ENCODE assay signal across 8 cellular contexts in the genomic region with DNA sequence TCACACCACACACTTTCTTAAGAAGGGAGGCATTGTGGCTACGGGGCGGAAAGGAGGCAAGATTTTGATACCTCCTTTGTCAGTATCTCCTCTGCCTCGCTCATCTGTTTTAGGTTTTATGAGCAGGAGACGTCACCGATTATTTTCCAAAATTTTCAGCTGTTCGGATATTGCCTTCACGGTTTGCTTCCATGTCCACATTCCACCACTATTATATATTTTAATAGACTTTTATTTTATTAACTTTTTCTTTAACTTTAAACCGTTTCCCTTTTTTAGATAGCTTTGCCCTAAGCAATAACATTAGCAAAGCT. TPM values are rescaled to one million over a fixed set of nuclear protein-coding genes. Genes with fewer than 3 reads are reported as not detected.
DNase-seq lines count a peak whose midpoint lies in the region; ATAC-seq and TF ChIP-seq lines count a peak whose summit lies in the region.

No MANE protein-coding gene starts in this region.

- no peaks in the 10 kb centered on the region for H3K9me2 ChIP-seq in DOHH2 (replicated peaks; ENCODE audit: control insufficient read depth, low read length)

- H2BK12ac ChIP-seq in trophoblast cell (ENCODE audit: low read length), result peak overlapping the region; percentile 76

- peak overlapping the region; percentile 65 for H3K4ac ChIP-seq in trophoblast cell (ENCODE audit: low read depth, low read length)

- H3K4me1 ChIP-seq in DOHH2 (ENCODE audit: control insufficient read depth, low read length) (peaks cover 18% of the 10 kb centered on the region), SJCRH30 (peaks cover 5% of the 10 kb centered on the region), esophagus (ENCODE audit: control insufficient read depth in 2 of 2, insufficient read depth in 2 of 2, low read length in 1 of 2) (peaks cover 0 to 6% of the 10 kb centered on the region in 2 donors), trophoblast cell (ENCODE audit: control insufficient read depth in 1 of 2, insufficient read depth in 2 of 2, low read length in 2 of 2) (peaks cover 18 to 25% of the 10 kb centered on the region in 2 experiments)

- no peak overlapping the region for H3K27ac ChIP-seq in DOHH2 (ENCODE audit: low read depth, low read length)
- H3K27ac ChIP-seq in SJCRH30, result peak overlapping the region; percentile 86
- peak overlapping the region; percentile 77 to 80 for H3K27ac ChIP-seq in esophagus (ENCODE audit: low read depth in 2 of 2, low read length in 1 of 2)
- H3K27ac ChIP-seq in trophoblast cell (ENCODE audit: low read depth, low read length), result peak overlapping the region; percentile 70

- H3K36me3 ChIP-seq in DOHH2 (ENCODE audit: control insufficient read depth, low read length) (no peaks in the 10 kb centered on the region), SJCRH30 (no peaks in the 10 kb centered on the region), esophagus (ENCODE audit: control insufficient read depth in 2 of 2, insufficient read depth in 2 of 2, low read length in 1 of 2) (no peaks in the 10 kb centered on the region), trophoblast cell (ENCODE audit: control insufficient read depth in 1 of 2, insufficient read depth in 2 of 2, low read length in 2 of 2) (no peaks in the 10 kb centered on the region)

- H2AFZ ChIP-seq in trophoblast cell (ENCODE audit: insufficient read depth, low read length, poor library complexity), result peak overlapping the region; percentile 90

- H3K18ac ChIP-seq in trophoblast cell (ENCODE audit: low read length), result peak overlapping the region; percentile 99

- H2BK120ac ChIP-seq in trophoblast cell (ENCODE audit: insufficient read depth, low read length, poor library complexity), result peak overlapping the region; percentile 85

- H3K79me2 ChIP-seq in DOHH2 (ENCODE audit: control insufficient read depth, low read length) (no peaks in the 10 kb centered on the region), trophoblast cell (ENCODE audit: control insufficient read depth, insufficient read depth, low read length, poor library complexity) (peaks cover 5% of the 10 kb centered on the region)

- H4K20me1 ChIP-seq in DOHH2 (ENCODE audit: control insufficient read depth, insufficient read depth, low read depth, low read length), result no peaks in the 10 kb centered on the region

- H4K8ac ChIP-seq in trophoblast cell (ENCODE audit: low read depth, low read length), result peak overlapping the region; percentile 98

- H3K4me2 ChIP-seq in DOHH2 (ENCODE audit: low read length) (peak overlapping the region; percentile 74), trophoblast cell (ENCODE audit: low read length) (peak overlapping the region; percentile 81)

- no peak overlapping the region for H3K23ac ChIP-seq in trophoblast cell (ENCODE audit: low read length)

- H3K14ac ChIP-seq in trophoblast cell (ENCODE audit: low read length), result peak overlapping the region; percentile 93

- H4K12ac ChIP-seq in trophoblast cell (ENCODE audit: low read depth, low read length), result peak overlapping the region; percentile 99

- H3F3A ChIP-seq in DOHH2 (ENCODE audit: control insufficient read depth, insufficient read depth), result no peaks in the 10 kb centered on the region

- H2BK5ac ChIP-seq in trophoblast cell (ENCODE audit: low read depth, low read length, poor library complexity), result peak overlapping the region; percentile 91

- peaks cover 7% of the 10 kb centered on the region for H3K27me3 ChIP-seq in DOHH2 (ENCODE audit: control insufficient read depth, low read length)
- no peaks in the 10 kb centered on the region for H3K27me3 ChIP-seq in SJCRH30
- H3K27me3 ChIP-seq in esophagus (ENCODE audit: control insufficient read depth in 1 of 2, insufficient read depth in 2 of 2, low read length in 2 of 2), result no peaks in the 10 kb centered on the region
- no peaks in the 10 kb centered on the region for H3K27me3 ChIP-seq in trophoblast cell (ENCODE audit: insufficient read depth, low read length)

- H3K9me3 ChIP-seq in DOHH2 (ENCODE audit: control insufficient read depth, insufficient read depth, low read length) (no peaks in the 10 kb centered on the region), SJCRH30 (replicated peaks) (no peaks in the 10 kb centered on the region), esophagus (ENCODE audit: control insufficient read depth in 2 of 2, insufficient read depth in 1 of 2, low read depth in 1 of 2, low read length in 1 of 2) (no peaks in the 10 kb centered on the region), trophoblast cell (ENCODE audit: insufficient read depth, low read depth, low read length) (no peaks in the 10 kb centered on the region)

- peaks cover 14% of the 10 kb centered on the region for H3K79me1 ChIP-seq in trophoblast cell (ENCODE audit: low read length)

- no peak overlapping the region for H3K9ac ChIP-seq in trophoblast cell (ENCODE audit: low read length)

- H3K4me3 ChIP-seq in DOHH2 (ENCODE audit: low read length) (peak overlapping the region; percentile 72), SJCRH30 (peak overlapping the region; percentile 66), esophagus (ENCODE audit: low read depth in 1 of 2, low read length in 2 of 2) (peak overlapping the region; percentile 38 to 65), trophoblast cell (ENCODE audit: low read depth, low read length) (no peak overlapping the region)

- WGBS in esophagus, 2 donors, result 29 to 37% methylated on average over 8 of the region's 8 CpGs
- WGBS in trophoblast cell (ENCODE audit: extremely low coverage, insufficient coverage, insufficient read length), result no CpG with 5 or more reads among the region's 8 CpGs

- peak overlapping the region; percentile 75 for H2AK5ac ChIP-seq in trophoblast cell (ENCODE audit: low read length)

- no peak for ATAC-seq in GM19324 (IDR thresholded peaks at IDR 0.05; ENCODE audit: low FRiP score, unreplicated experiment)
- ATAC-seq in GM18519 (IDR thresholded peaks at IDR 0.05; ENCODE audit: low FRiP score, unreplicated experiment), result no peak
- ATAC-seq in GM21529 (IDR thresholded peaks at IDR 0.05; ENCODE audit: unreplicated experiment), result no peak

- H4K91ac ChIP-seq in trophoblast cell (ENCODE audit: low read depth, low read length), result peak overlapping the region; percentile 94

- no peak for DNase-seq in SJCRH30
- DNase-seq in trophoblast cell, result no peak
- DNase-seq in DMS 273 treated with DMSO at 0.1 percent for 48 hours (lab: John Stamatoyannopoulos, UW), result no peak

- TF ChIP-seq CTCF in DOHH2 (IDR thresholded peaks at IDR 0.05; ENCODE audit: low read depth, low read length, poor library complexity, severe bottlenecking), result no peak

RNA-seq across cellular contexts. Expression of a gene that starts 33.7 kb away (rescaled TPM):
- total RNA-seq in SJCRH30 (2014; rRNA removed; shearing (Covaris generic)), result 0.30 and 0.34 TPM in 2 replicates
- under 1 TPM; 0.31 to 0.60 TPM for polyA plus RNA-seq in esophagus
- polyA plus RNA-seq in trophoblast cell (2013), result 53.7 and 54.2 TPM in 2 replicates
